ENCODE assay signal across 9 cellular contexts in the genomic region with DNA sequence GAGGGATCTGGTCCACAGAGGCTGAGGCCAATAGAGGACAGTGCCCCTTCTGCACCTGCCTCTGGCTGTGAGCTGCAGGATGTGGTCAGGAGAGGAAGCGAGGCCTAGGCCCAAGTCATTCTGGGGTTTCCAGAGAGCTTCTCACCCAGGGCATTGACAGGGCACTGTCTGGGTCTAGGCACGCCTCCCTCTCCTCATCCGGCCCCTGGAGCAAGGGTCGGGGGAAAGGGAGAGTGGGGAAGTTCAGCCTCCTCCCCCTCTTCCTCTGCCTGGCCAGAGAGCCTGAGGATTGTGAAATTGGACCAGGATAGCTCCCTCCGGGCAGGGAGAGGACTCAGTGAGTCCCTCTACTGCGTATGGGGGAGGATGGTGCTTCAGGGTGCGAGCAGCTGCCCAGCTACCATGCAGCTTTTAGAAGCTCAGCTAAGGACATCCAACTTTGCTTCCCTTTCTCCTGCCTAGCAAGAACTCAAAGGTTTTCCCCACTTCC. TPM values are rescaled to one million over a fixed set of nuclear protein-coding genes. Genes with fewer than 3 reads are reported as not detected.
DNase-seq lines count a peak whose midpoint lies in the region; ATAC-seq and TF ChIP-seq lines count a peak whose summit lies in the region.
"Had no signal": no experiment of that assay in that cellular context is flagged by ENCODE, and none has a peak within 500 bp of the region (broad histone marks: within the 10 kb centered on the region; RNA-seq: fewer than 3 reads in every experiment).

No MANE protein-coding gene starts in this region.

- ATAC-seq in GM19438 (IDR thresholded peaks at IDR 0.05; ENCODE audit: low read depth, unreplicated experiment) (peak; percentile 88), HG03520 (IDR thresholded peaks at IDR 0.05; ENCODE audit: unreplicated experiment) (peak; percentile 90), activated B cell treated with CpG ODN at 0.5 μM for 24 hours (ENCODE audit: low read depth) (peak; percentile 93)
- ATAC-seq: HCT116 had no signal

- H3K27ac Mint-ChIP-seq in CD8-positive, alpha-beta memory T cell: peak overlapping the region; percentile 32 to 93 (median 85)
- H3K27ac Mint-ChIP-seq in activated B cell treated with CpG ODN at 0.5 μM for 24 hours: peak overlapping the region; percentile 70
- H3K27ac Mint-ChIP-seq in stimulated activated naive CD8-positive, alpha-beta T cell treated with anti-CD3 and anti-CD28 coated beads, Interleukin-15, Interleukin-2, amounts not matched to agents 100 ng/mL and 50 ng/mL, for 24 hours: no peak overlapping the region

- no peaks in the 10 kb centered on the region for H3K9me3 Mint-ChIP-seq in CD8-positive, alpha-beta memory T cell
- no peaks in the 10 kb centered on the region for H3K9me3 Mint-ChIP-seq in activated B cell treated with CpG ODN at 0.5 μM for 24 hours
- no peaks in the 10 kb centered on the region for H3K9me3 Mint-ChIP-seq in stimulated activated naive CD8-positive, alpha-beta T cell treated with anti-CD3 and anti-CD28 coated beads, Interleukin-15, Interleukin-2, amounts not matched to agents 100 ng/mL and 50 ng/mL, for 24 hours

- no peaks in the 10 kb centered on the region for H3K36me3 Mint-ChIP-seq in CD8-positive, alpha-beta memory T cell
- no peaks in the 10 kb centered on the region for H3K36me3 Mint-ChIP-seq in activated B cell treated with CpG ODN at 0.5 μM for 24 hours (ENCODE audit: low read depth)
- H3K36me3 Mint-ChIP-seq in stimulated activated naive CD8-positive, alpha-beta T cell treated with anti-CD3 and anti-CD28 coated beads, Interleukin-15, Interleukin-2, amounts not matched to agents 100 ng/mL and 50 ng/mL, for 24 hours (ENCODE audit: low read depth): no peaks in the 10 kb centered on the region

- H4K20me1 ChIP-seq in hepatocyte (ENCODE audit: insufficient read depth, poor library complexity, severe bottlenecking): no peaks in the 10 kb centered on the region

- peaks cover 22% of the 10 kb centered on the region for H3K79me2 ChIP-seq in hepatocyte

- no peak for TF ChIP-seq POLR2A in prostate gland (IDR thresholded peaks at IDR 0.05)

- CTCF ChIA-PET in CD8-positive, alpha-beta memory T cell (lab: Charles Lee): interaction anchor here (0.7 to 2.0 kb wide), 8 partner anchors 9 to 266 kb away, joined by 3 to 8 read pairs (median 6); no protein-coding TSS in a partner anchor
- CTCF ChIA-PET in activated B cell treated with CpG ODN at 0.5 μM for 24 hours (lab: Charles Lee): interaction anchor here (0.6 to 1.0 kb wide), 2 partner anchors 14 to 84 kb away, joined by 3 to 4 read pairs; no protein-coding TSS in a partner anchor

- DNase-seq in CD8-positive, alpha-beta memory T cell: peak; percentile 36 to 82 (median 68)
- DNase-seq in activated B cell treated with CpG ODN at 0.5 μM for 24 hours (peak; percentile 39), hepatocyte (ENCODE audit: low spot score) (peak; percentile 8), NCI-H2081 (lab: John Stamatoyannopoulos, UW) (no peak), prostate gland (ENCODE audit: low spot score) (no peak)

- H3K4me3 Mint-ChIP-seq in CD8-positive, alpha-beta memory T cell: peak overlapping the region; percentile 42 to 93 (median 72)
- peak overlapping the region; percentile 21 for H3K4me3 Mint-ChIP-seq in activated B cell treated with CpG ODN at 0.5 μM for 24 hours
- H3K4me3 Mint-ChIP-seq in stimulated activated naive CD8-positive, alpha-beta T cell treated with anti-CD3 and anti-CD28 coated beads, Interleukin-15, Interleukin-2, amounts not matched to agents 100 ng/mL and 50 ng/mL, for 24 hours: peak overlapping the region; percentile 12

- no peaks in the 10 kb centered on the region for H3K9me3 ChIP-seq in CD8-positive, alpha-beta memory T cell (ENCODE audit: low read length)
- H3K9me3 ChIP-seq in hepatocyte (ENCODE audit: low read depth) (no peaks in the 10 kb centered on the region), prostate gland (no peaks in the 10 kb centered on the region)

- H3K9me2 ChIP-seq in hepatocyte (replicated peaks; ENCODE audit: insufficient read depth): no peaks in the 10 kb centered on the region

- H3K4me1 ChIP-seq in CD8-positive, alpha-beta memory T cell (ENCODE audit: insufficient read depth, low read length): peaks cover 51% of the 10 kb centered on the region
- H3K4me1 ChIP-seq in hepatocyte (ENCODE audit: insufficient read depth) (peaks cover 5% of the 10 kb centered on the region), prostate gland (replicated peaks) (no peaks in the 10 kb centered on the region)

- H3K27ac ChIP-seq in CD8-positive, alpha-beta memory T cell (ENCODE audit: low read depth, low read length): no peak overlapping the region
- H3K27ac ChIP-seq in hepatocyte (no peak overlapping the region), prostate gland (no peak overlapping the region)

- H2AFZ ChIP-seq in hepatocyte: no peak overlapping the region

- POLR2A ChIA-PET in CD8-positive, alpha-beta memory T cell (lab: Charles Lee): interaction anchor here (0.8 to 1.8 kb wide), 5 partner anchors 9 to 18 kb away, joined by 3 to 8 read pairs (median 5); no protein-coding TSS in a partner anchor
- POLR2A ChIA-PET in activated B cell treated with CpG ODN at 0.5 μM for 24 hours (lab: Charles Lee): interaction anchor here (0.5 to 1.9 kb wide), 7 partner anchors 10 to 266 kb away, joined by 3 to 17 read pairs (median 5); a partner anchor contains a TSS

- peaks cover 57 to 79% (median 71%) of the 10 kb centered on the region in 3 donors for H3K4me1 Mint-ChIP-seq in CD8-positive, alpha-beta memory T cell
- H3K4me1 Mint-ChIP-seq in activated B cell treated with CpG ODN at 0.5 μM for 24 hours: peaks cover 58% of the 10 kb centered on the region
- peaks cover 61% of the 10 kb centered on the region for H3K4me1 Mint-ChIP-seq in stimulated activated naive CD8-positive, alpha-beta T cell treated with anti-CD3 and anti-CD28 coated beads, Interleukin-15, Interleukin-2, amounts not matched to agents 100 ng/mL and 50 ng/mL, for 24 hours (ENCODE audit: low read depth)

- H3K27me3 ChIP-seq in CD8-positive, alpha-beta memory T cell (ENCODE audit: insufficient read depth, low read length, poor library complexity, severe bottlenecking): peaks cover 5% of the 10 kb centered on the region
- no peaks in the 10 kb centered on the region for H3K27me3 ChIP-seq in hepatocyte
- no peaks in the 10 kb centered on the region for H3K27me3 ChIP-seq in prostate gland (replicated peaks; ENCODE audit: insufficient read depth)

- H3K27me3 Mint-ChIP-seq in CD8-positive, alpha-beta memory T cell: peaks cover 12 to 16% of the 10 kb centered on the region in 2 donors
- peaks cover 5% of the 10 kb centered on the region for H3K27me3 Mint-ChIP-seq in activated B cell treated with CpG ODN at 0.5 μM for 24 hours
- H3K27me3 Mint-ChIP-seq in stimulated activated naive CD8-positive, alpha-beta T cell treated with anti-CD3 and anti-CD28 coated beads, Interleukin-15, Interleukin-2, amounts not matched to agents 100 ng/mL and 50 ng/mL, for 24 hours: peaks cover 28% of the 10 kb centered on the region

- TF ChIP-seq CTCF in activated B cell treated with CpG ODN at 0.5 μM for 24 hours (IDR thresholded peaks at IDR 0.05) (no peak), hepatocyte (IDR thresholded peaks at IDR 0.05; ENCODE audit: poor library complexity) (no peak), prostate gland (IDR thresholded peaks at IDR 0.05) (no peak)

- intact Hi-C loops in activated B cell treated with CpG ODN at 0.5 μM for 24 hours (cut with micrococcal nuclease) (loop anchor here (2.0 kb wide), 2 partner anchors 18 to 132 kb away; no protein-coding TSS in a partner anchor), prostate gland (cut with DNase I) (no loop called here)

- H3K4me3 ChIP-seq in CD8-positive, alpha-beta memory T cell (ENCODE audit: low read length): peak overlapping the region; percentile 1
- H3K4me3 ChIP-seq in hepatocyte (no peak overlapping the region), prostate gland (no peak overlapping the region)

- WGBS in hepatocyte (ENCODE audit: low lambda C conversion rate, missing lambda C conversion rate): 74% methylated on average over 6 of the region's 7 CpGs
- 76% methylated on average over 7 of the region's 7 CpGs for WGBS in prostate gland

- H3K36me3 ChIP-seq in CD8-positive, alpha-beta memory T cell (ENCODE audit: insufficient read depth, low read length): no peaks in the 10 kb centered on the region
- no peaks in the 10 kb centered on the region for H3K36me3 ChIP-seq in hepatocyte (replicated peaks; ENCODE audit: insufficient read depth, low read depth)
- no peaks in the 10 kb centered on the region for H3K36me3 ChIP-seq in prostate gland

- H3K4me2 ChIP-seq in hepatocyte: no peak overlapping the region

RNA-seq across cellular contexts. Expression of a gene that starts 6.3 kb away (rescaled TPM):
- total RNA-seq in CD8-positive, alpha-beta memory T cell: under 1 TPM; 0.09 to 0.24 TPM
- polyA plus RNA-seq in CD8-positive, alpha-beta memory T cell: 0.37 TPM
- total RNA-seq in activated B cell treated with CpG ODN at 0.5 μM for 24 hours (0.44 and 0.46 TPM in 2 replicates), hepatocyte (40.5 and 51.0 TPM in 2 replicates), prostate gland (10 to 100 TPM in 1 of 2 donors, 1 to 10 TPM in 1; 7.4 to 27.1 TPM)
- 60.8 and 79.7 TPM in 2 replicates for polyA plus RNA-seq in hepatocyte

RNA-seq across cellular contexts. Expression of a gene that starts 15.6 kb away (rescaled TPM):
- total RNA-seq in CD8-positive, alpha-beta memory T cell: under 1 TPM; 0.18 to 0.44 TPM
- 34.0 TPM for polyA plus RNA-seq in CD8-positive, alpha-beta memory T cell
- total RNA-seq in activated B cell treated with CpG ODN at 0.5 μM for 24 hours (0.86 and 1.6 TPM in 2 replicates), hepatocyte (not detected in 2 replicates), prostate gland (1 to 10 TPM in 1 of 2 donors, not detected in 1; 1.2 TPM)
- not detected in 2 replicates for polyA plus RNA-seq in hepatocyte

Comparison
In these comparisons a context has a peak if more than half of its experiments do, and no peak if none do; other contexts are left out.
1. DNase-seq: peak in CD8-positive, alpha-beta memory T cell (5 of 5), activated B cell treated with CpG ODN at 0.5 μM for 24 hours (single experiment) and hepatocyte (single experiment); none in NCI-H2081 (0 of 2) and prostate gland (single experiment).
2. H3K4me3 Mint-ChIP-seq: peak in every context shown above with its lines; median percentile 72 in CD8-positive, alpha-beta memory T cell; 21 in activated B cell treated with CpG ODN at 0.5 μM for 24 hours; 12 in stimulated activated naive CD8-positive, alpha-beta T cell treated with anti-CD3 and anti-CD28 coated beads, Interleukin-15, Interleukin-2, amounts not matched to agents 100 ng/mL and 50 ng/mL, for 24 hours.
3. Peak in every context shown above with its lines, with median percentiles within 50 percentile points of each other: ATAC-seq.